Comparison of ENCODE assay signal across 10 cellular contexts in genomic region chr1:38451541-38451993, GRCh38.
A peak's percentile ranks its signal among the peaks of the same experiment; 100 is the strongest.
DNase-seq lines count a peak whose midpoint lies in the region.
"Had no signal": no experiment of that assay in that cellular context is flagged by ENCODE, and none has a peak within 500 bp of the region (broad histone marks: within the 10 kb centered on the region; RNA-seq: fewer than 3 reads in every experiment).

No MANE protein-coding gene starts in this region.

- H3K4me1 Mint-ChIP-seq in activated T-cell treated with anti-CD3 and anti-CD28 coated beads, Interleukin-2, amount 50 U/mL, for 24 hours (ENCODE audit: low read depth), result no peaks in the 10 kb centered on the region

- no peak overlapping the region for H3K18ac ChIP-seq in trophoblast cell (ENCODE audit: low read length)

- H3K36me3 Mint-ChIP-seq in activated T-cell treated with anti-CD3 and anti-CD28 coated beads, Interleukin-2, amount 50 U/mL, for 24 hours (ENCODE audit: low read depth), result no peaks in the 10 kb centered on the region

- no peak overlapping the region for H2BK120ac ChIP-seq in trophoblast cell (ENCODE audit: insufficient read depth, low read length, poor library complexity)

- H3K9me3 Mint-ChIP-seq in activated T-cell treated with anti-CD3 and anti-CD28 coated beads, Interleukin-2, amount 50 U/mL, for 24 hours, result no peaks in the 10 kb centered on the region

- no peak overlapping the region for H3K9ac ChIP-seq in trophoblast cell (ENCODE audit: low read length)

- H3K27me3 Mint-ChIP-seq in activated T-cell treated with anti-CD3 and anti-CD28 coated beads, Interleukin-2, amount 50 U/mL, for 24 hours, result peaks cover 18% of the 10 kb centered on the region

- DNase-seq in ELR (ENCODE audit: low read depth) (peak; percentile 18), RPMI7951 (ENCODE audit: low read depth) (peak; percentile 44), glomerular visceral epithelial cell (ENCODE audit: extremely low spot score) (peak; percentile 25), trophoblast cell (no peak), DMS153 treated with DMSO at 0.1 percent for 48 hours (lab: John Stamatoyannopoulos, UW; ENCODE audit: unreplicated experiment) (no peak), Kasumi-1 (lab: John Stamatoyannopoulos, UW) (no peak), T-helper 9 cell (no peak)
- no peak for DNase-seq in activated T-cell treated with anti-CD3 and anti-CD28 coated beads, Interleukin-2, amount 50 U/mL, for 24 hours
- DNase-seq: foreskin keratinocyte, Peyer's patch had no signal

- WGBS in trophoblast cell (ENCODE audit: extremely low coverage, insufficient coverage, insufficient read length), result no CpG with 5 or more reads among the region's 3 CpGs

- H3K27me3 ChIP-seq in trophoblast cell (ENCODE audit: insufficient read depth, low read length), result no peaks in the 10 kb centered on the region
- H3K27me3 ChIP-seq: foreskin keratinocyte, Peyer's patch had no signal

- H3K36me3 ChIP-seq in trophoblast cell (ENCODE audit: control insufficient read depth in 1 of 2, insufficient read depth in 2 of 2, low read length in 2 of 2), result no peaks in the 10 kb centered on the region
- H3K36me3 ChIP-seq: Peyer's patch had no signal

- H3K14ac ChIP-seq in trophoblast cell (ENCODE audit: low read length), result no peak overlapping the region

- H2BK12ac ChIP-seq in trophoblast cell (ENCODE audit: low read length), result no peak overlapping the region

- H3K27ac Mint-ChIP-seq in activated T-cell treated with anti-CD3 and anti-CD28 coated beads, Interleukin-2, amount 50 U/mL, for 24 hours, result no peak overlapping the region

- no peak overlapping the region for H3K23ac ChIP-seq in trophoblast cell (ENCODE audit: low read length)

- no peak overlapping the region for H4K8ac ChIP-seq in trophoblast cell (ENCODE audit: low read depth, low read length)

- no peaks in the 10 kb centered on the region for H3K79me1 ChIP-seq in trophoblast cell (ENCODE audit: low read length)

- H2BK5ac ChIP-seq in trophoblast cell (ENCODE audit: low read depth, low read length, poor library complexity), result no peak overlapping the region

- H3K4me3 ChIP-seq in trophoblast cell (ENCODE audit: low read depth, low read length), result no peak overlapping the region
- H3K4me3 ChIP-seq: Peyer's patch had no signal

- no peak overlapping the region for H4K91ac ChIP-seq in trophoblast cell (ENCODE audit: low read depth, low read length)

- no peaks in the 10 kb centered on the region for H3K79me2 ChIP-seq in trophoblast cell (ENCODE audit: control insufficient read depth, insufficient read depth, low read length, poor library complexity)

- peaks cover 2 to 3% of the 10 kb centered on the region in 2 experiments for H3K4me1 ChIP-seq in trophoblast cell (ENCODE audit: control insufficient read depth in 1 of 2, insufficient read depth in 2 of 2, low read length in 2 of 2)
- H3K4me1 ChIP-seq: foreskin keratinocyte, Peyer's patch had no signal

- H2AFZ ChIP-seq in trophoblast cell (ENCODE audit: insufficient read depth, low read length, poor library complexity), result no peak overlapping the region

- H4K12ac ChIP-seq in trophoblast cell (ENCODE audit: low read depth, low read length), result no peak overlapping the region

- H2AK5ac ChIP-seq in trophoblast cell (ENCODE audit: low read length), result no peak overlapping the region

- peak overlapping the region; percentile 7 for H3K4me2 ChIP-seq in trophoblast cell (ENCODE audit: low read length)

- H3K4me3 Mint-ChIP-seq in activated T-cell treated with anti-CD3 and anti-CD28 coated beads, Interleukin-2, amount 50 U/mL, for 24 hours, result no peak overlapping the region

- H3K27ac ChIP-seq in trophoblast cell (ENCODE audit: low read depth, low read length), result no peak overlapping the region
- H3K27ac ChIP-seq: foreskin keratinocyte, Peyer's patch had no signal

- no peak overlapping the region for H3K4ac ChIP-seq in trophoblast cell (ENCODE audit: low read depth, low read length)

- H3K9me3 ChIP-seq in trophoblast cell (ENCODE audit: insufficient read depth, low read depth, low read length), result peaks cover 4% of the 10 kb centered on the region
- H3K9me3 ChIP-seq: Peyer's patch had no signal

Comparison
In these comparisons a context has a peak if more than half of its experiments do, and no peak if none do; other contexts are left out.
1. DNase-seq: peak in ELR (single experiment), RPMI7951 (single experiment) and glomerular visceral epithelial cell (single experiment); none in trophoblast cell (0 of 2), DMS153 treated with DMSO at 0.1 percent for 48 hours (single experiment), Kasumi-1 (0 of 2), activated T-cell treated with anti-CD3 and anti-CD28 coated beads, Interleukin-2, amount 50 U/mL, for 24 hours (single experiment) and T-helper 9 cell (single experiment).